Comparison of ENCODE assay signal across 18 cellular contexts in genomic region chr11:24623121-24623520, GRCh38.
DNase-seq lines count a peak whose midpoint lies in the region; ATAC-seq and TF ChIP-seq lines count a peak whose summit lies in the region.
"Had no signal": no experiment of that assay in that cellular context is flagged by ENCODE, and none has a peak within 500 bp of the region (broad histone marks: within the 10 kb centered on the region; RNA-seq: fewer than 3 reads in every experiment).

No MANE protein-coding gene starts in this region.

- no peak for TF ChIP-seq CTCF in AG04449 (IDR thresholded peaks at IDR 0.05; ENCODE audit: insufficient read depth, low read length, missing control alignments)
- TF ChIP-seq CTCF in PC-9 (conservative IDR thresholded peaks at IDR 0.05) = no peak
- TF ChIP-seq CTCF in choroid plexus epithelial cell (conservative IDR thresholded peaks at IDR 0.05; ENCODE audit: low read depth, low read length) = no peak
- no peak for TF ChIP-seq CTCF in omental fat pad (IDR thresholded peaks at IDR 0.05)
- TF ChIP-seq CTCF in Caco-2 (IDR thresholded peaks at IDR 0.05; ENCODE audit: insufficient read depth in 1 of 2, low read depth in 1 of 2, low read length in 1 of 2, severe bottlenecking in 1 of 2, unreplicated experiment in 1 of 2) = no peak

- no peak overlapping the region for H3K9ac ChIP-seq in neuronal stem cell (ENCODE audit: low read depth, low read length, poor library complexity)
- H3K9ac ChIP-seq: BLaER1 treated with 17β-estradiol and CSF1 and Interleukin-3, amounts not matched to agents 10 nM and 100 nM had no signal

- no peak overlapping the region for H2BK15ac ChIP-seq in neuronal stem cell (ENCODE audit: low read length)

- no peaks in the 10 kb centered on the region for H3K79me1 ChIP-seq in neuronal stem cell (ENCODE audit: low read depth, low read length)

- POLR2A ChIA-PET in AG04449 (lab: Yijun Ruan, JAX) = no interaction called here
- POLR2A ChIA-PET in PC-9 (lab: Charles Lee; ENCODE audit: unreplicated experiment) = no interaction called here
- POLR2A ChIA-PET in Caco-2 (lab: Charles Lee) = no interaction called here

- no peaks in the 10 kb centered on the region for H3K9me3 Mint-ChIP-seq in Caco-2 (ENCODE audit: unreplicated experiment)

- no peaks in the 10 kb centered on the region for H3K36me3 Mint-ChIP-seq in Caco-2 (ENCODE audit: insufficient read depth, unreplicated experiment)

- no TSS peak for BruUV-seq in PC-9 (replicated peaks; lab: Mats Ljungman, UMichigan)
- BruUV-seq in Caco-2 (replicated peaks; lab: Mats Ljungman, UMichigan) = no TSS peak

- H3K9me2 ChIP-seq in PC-9 (ENCODE audit: insufficient read depth) = no peaks in the 10 kb centered on the region

- H2AFZ ChIP-seq in PC-9 (peak overlapping the region; percentile 6; the same call in 1 of the 2 replicates), neuronal stem cell (ENCODE audit: low read length) (peak overlapping the region; percentile 43)

- no peaks in the 10 kb centered on the region for H3K27me3 ChIP-seq in PC-9 (ENCODE audit: insufficient read depth, low read depth)
- H3K27me3 ChIP-seq in neuronal stem cell (ENCODE audit: control insufficient read depth in 3 of 3, insufficient read depth in 3 of 3, low read depth in 1 of 3, low read length in 3 of 3) = no peaks in the 10 kb centered on the region
- no peaks in the 10 kb centered on the region for H3K27me3 ChIP-seq in aorta (ENCODE audit: control insufficient read depth in 1 of 2, insufficient read depth in 2 of 2, low read length in 1 of 2)
- H3K27me3 ChIP-seq in Caco-2 (replicated peaks; ENCODE audit: control insufficient read depth, insufficient read depth, low read length) = no peaks in the 10 kb centered on the region
- H3K27me3 ChIP-seq: BLaER1 treated with 17β-estradiol and CSF1 and Interleukin-3, amounts not matched to agents 10 nM and 100 nM; SJSA1 had no signal

- H3K4me3 ChIP-seq in AG04449 (ENCODE audit: low read depth, low read length) (no peak overlapping the region), PC-9 (no peak overlapping the region), choroid plexus epithelial cell (ENCODE audit: low read depth, low read length) (no peak overlapping the region), neuronal stem cell (ENCODE audit: low read length in 2 of 2) (no peak overlapping the region), aorta (ENCODE audit: low read length in 2 of 2) (no peak overlapping the region), Caco-2 (ENCODE audit: low read depth, low read length) (no peak overlapping the region)
- H3K4me3 ChIP-seq: BLaER1 treated with 17β-estradiol and CSF1 and Interleukin-3, amounts not matched to agents 10 nM and 100 nM; HAP-1; SJSA1 had no signal

- H3K4me1 ChIP-seq in PC-9 (replicated peaks; ENCODE audit: insufficient read depth) (no peaks in the 10 kb centered on the region), neuronal stem cell (ENCODE audit: control insufficient read depth in 2 of 2, insufficient read depth in 1 of 2, low read depth in 1 of 2, low read length in 2 of 2) (no peaks in the 10 kb centered on the region), aorta (ENCODE audit: control insufficient read depth in 1 of 2, insufficient read depth in 2 of 2, low read length in 2 of 2) (no peaks in the 10 kb centered on the region), Caco-2 (peaks cover 10% of the 10 kb centered on the region; the same call in 1 of the 2 replicates)
- H3K4me1 ChIP-seq: BLaER1 treated with 17β-estradiol and CSF1 and Interleukin-3, amounts not matched to agents 10 nM and 100 nM; HAP-1; SJSA1 had no signal

- H3K14ac ChIP-seq in neuronal stem cell (ENCODE audit: low read length) = no peak overlapping the region

- no peak overlapping the region for H3K18ac ChIP-seq in neuronal stem cell (ENCODE audit: low read length)

- H3K4me3 Mint-ChIP-seq in Caco-2 (ENCODE audit: unreplicated experiment) = no peak overlapping the region

- DNase-seq in AG04449 (ENCODE audit: low read depth, low spot score) (peak; percentile 41), PC-9 (peak in 1 of 2 experiments; percentile 36), choroid plexus epithelial cell (ENCODE audit: low read depth) (peak; percentile 40), neuronal stem cell (ENCODE audit: low spot score) (no peak), omental fat pad (ENCODE audit: low spot score) (no peak), aorta (no peak), Caco-2 (no peak)
- DNase-seq: DMS 273 treated with DMSO at 0.1 percent for 48 hours, NCI-H1436, NCI-H2081, NCI-H226, NCI-H526, OCI-M1 had no signal

- H4K20me1 ChIP-seq in PC-9 (ENCODE audit: insufficient read depth) = no peaks in the 10 kb centered on the region
- H4K20me1 ChIP-seq: BLaER1 treated with 17β-estradiol and CSF1 and Interleukin-3, amounts not matched to agents 10 nM and 100 nM had no signal

- no peaks in the 10 kb centered on the region for H3F3A ChIP-seq in PC-9 (ENCODE audit: insufficient read depth, low read depth)

- H3K4me2 ChIP-seq in PC-9 (no peak overlapping the region), neuronal stem cell (ENCODE audit: insufficient read depth, low read length, poor library complexity, severe bottlenecking) (no peak overlapping the region)
- H3K4me2 ChIP-seq: BLaER1 treated with 17β-estradiol and CSF1 and Interleukin-3, amounts not matched to agents 10 nM and 100 nM had no signal

- H3K23ac ChIP-seq in neuronal stem cell (ENCODE audit: low read depth, low read length, poor library complexity) = no peak overlapping the region

- H4K8ac ChIP-seq in neuronal stem cell (ENCODE audit: low read depth, low read length) = no peak overlapping the region

- no peak overlapping the region for H2BK5ac ChIP-seq in neuronal stem cell (ENCODE audit: low read length)

- no peaks in the 10 kb centered on the region for H3K9me3 ChIP-seq in PC-9 (ENCODE audit: insufficient read depth, low read depth)
- H3K9me3 ChIP-seq in neuronal stem cell (replicated peaks in 1 of 2; ENCODE audit: control insufficient read depth in 2 of 2, insufficient read depth in 1 of 2, low read depth in 1 of 2, low read length in 2 of 2) = no peaks in the 10 kb centered on the region
- no peaks in the 10 kb centered on the region for H3K9me3 ChIP-seq in aorta (ENCODE audit: control insufficient read depth, low read length)
- H3K9me3 ChIP-seq in Caco-2 = no peaks in the 10 kb centered on the region
- H3K9me3 ChIP-seq: BLaER1 treated with 17β-estradiol and CSF1 and Interleukin-3, amounts not matched to agents 10 nM and 100 nM; HAP-1; SJSA1 had no signal

- WGBS in neuronal stem cell (ENCODE audit: extremely low coverage in 2 of 2, insufficient read length in 2 of 2, insufficient replicate concordance in 1 of 2), 2 donors = no CpG with 5 or more reads among the region's 1 CpG
- 0 to 21% methylated on average over 1 of the region's 1 CpG for WGBS in aorta, 2 donors

- ATAC-seq in omental fat pad (ENCODE audit: low FRiP score) = no peak
- no peak for ATAC-seq in aorta (ENCODE audit: low FRiP score)
- ATAC-seq in GM18907 (IDR thresholded peaks at IDR 0.05; ENCODE audit: unreplicated experiment) = no peak

- H2AK5ac ChIP-seq in neuronal stem cell (ENCODE audit: low read depth, low read length) = no peak overlapping the region

- H3K27ac ChIP-seq in PC-9 (no peak overlapping the region), neuronal stem cell (replicated peaks; ENCODE audit: low read length) (no peak overlapping the region), aorta (ENCODE audit: low read depth in 1 of 2, low read length in 2 of 2) (no peak overlapping the region)
- H3K27ac ChIP-seq: 22Rv1; BLaER1 treated with 17β-estradiol and CSF1 and Interleukin-3, amounts not matched to agents 10 nM and 100 nM; SJSA1 had no signal

- no peak overlapping the region for H3K27ac Mint-ChIP-seq in Caco-2 (ENCODE audit: unreplicated experiment)

- H3K36me3 ChIP-seq in PC-9 (ENCODE audit: low read depth) (no peaks in the 10 kb centered on the region), neuronal stem cell (replicated peaks in 1 of 2; ENCODE audit: control insufficient read depth in 2 of 2, insufficient read depth in 2 of 2, low read length in 2 of 2) (no peaks in the 10 kb centered on the region), aorta (ENCODE audit: control insufficient read depth in 1 of 2, insufficient read depth in 2 of 2, low read length in 1 of 2) (no peaks in the 10 kb centered on the region), Caco-2 (ENCODE audit: control insufficient read depth, insufficient read depth, low read length) (no peaks in the 10 kb centered on the region)
- H3K36me3 ChIP-seq: BLaER1 treated with 17β-estradiol and CSF1 and Interleukin-3, amounts not matched to agents 10 nM and 100 nM; HAP-1; SJSA1 had no signal

- H3K4me1 Mint-ChIP-seq in Caco-2 (ENCODE audit: low read depth, unreplicated experiment) = peaks cover 7% of the 10 kb centered on the region

- H3K79me2 ChIP-seq in PC-9 (ENCODE audit: low read depth) = no peaks in the 10 kb centered on the region

- H2BK120ac ChIP-seq in neuronal stem cell (ENCODE audit: low read depth, low read length) = no peak overlapping the region

- no peaks in the 10 kb centered on the region for H3K27me3 Mint-ChIP-seq in Caco-2 (ENCODE audit: insufficient read depth, unreplicated experiment)

- no peak overlapping the region for H4K91ac ChIP-seq in neuronal stem cell (ENCODE audit: low read depth, low read length, poor library complexity)

- H3K4ac ChIP-seq in neuronal stem cell (ENCODE audit: low read length) = no peak overlapping the region

- intact Hi-C loops in PC-9 (cut with micrococcal nuclease; ENCODE audit: unreplicated experiment) = no loop called here
- intact Hi-C loops in aorta (cut with DNase I) = no loop called here
- intact Hi-C loops in Caco-2 (cut with micrococcal nuclease; ENCODE audit: unreplicated experiment) = no loop called here

- CTCF ChIA-PET in AG04449 (lab: Yijun Ruan, JAX) (no interaction called here), PC-9 (lab: Charles Lee) (no interaction called here), Caco-2 (lab: Charles Lee) (no interaction called here)

- no peak overlapping the region for H2BK12ac ChIP-seq in neuronal stem cell (ENCODE audit: low read length)

Comparison
In these comparisons a context has a peak if more than half of its experiments do, and no peak if none do; other contexts are left out.
1. DNase-seq: peak in AG04449 (single experiment) and choroid plexus epithelial cell (single experiment); none in neuronal stem cell (single experiment), omental fat pad (single experiment), aorta (0 of 2) and Caco-2 (0 of 2).